Comparison of ENCODE assay signal across 1 cellular context in genomic region chr2:201775326-201775725, GRCh38.
TF ChIP-seq lines count a peak whose summit lies in the region.

No MANE protein-coding gene starts in this region.

TF ChIP-seq in HepG2, 621 proteins besides CTCF, POLR2A, EP300 and RAD21 (continued from another document and continues in another):
- TF ChIP-seq HNF1A (IDR thresholded peaks at IDR 0.05; ENCODE audit: low read depth) (peak; percentile 44; the same call in 1 of the 2 replicates), HNF1A (CRISPR knock-in tag; IDR thresholded peaks at IDR 0.05; ENCODE audit: borderline replicate concordance) (no peak), AFF4 (CRISPR knock-in tag; IDR thresholded peaks at IDR 0.05) (no peak), POGK (CRISPR knock-in tag; conservative IDR thresholded peaks at IDR 0.05) (no peak), RXRB (CRISPR knock-in tag; IDR thresholded peaks at IDR 0.05; ENCODE audit: borderline replicate concordance) (no peak), ZNF18 (CRISPR knock-in tag; IDR thresholded peaks at IDR 0.05; ENCODE audit: insufficient replicate concordance) (no peak), RFX5 (IDR thresholded peaks at IDR 0.05; ENCODE audit: low read depth, low read length) (no peak), HNRNPL (IDR thresholded peaks at IDR 0.05; ENCODE audit: low read depth, low read length) (no peak), SOX6 (IDR thresholded peaks at IDR 0.05) (no peak), SOX6 (CRISPR knock-in tag; IDR thresholded peaks at IDR 0.05) (peak; percentile 35; the same call in 1 of the 2 replicates), PAX8 (CRISPR knock-in tag; IDR thresholded peaks at IDR 0.05; ENCODE audit: borderline replicate concordance) (no peak), ZNF510 (CRISPR knock-in tag; IDR thresholded peaks at IDR 0.05; ENCODE audit: low read depth) (no peak), NR2F6 (IDR thresholded peaks at IDR 0.05) (no peak), NR2F6 (CRISPR knock-in tag; IDR thresholded peaks at IDR 0.05) (no peak), ZNF7 (CRISPR knock-in tag; IDR thresholded peaks at IDR 0.05) (no peak), ZNF280D (CRISPR knock-in tag; IDR thresholded peaks at IDR 0.05) (no peak), SALL1 (CRISPR knock-in tag; IDR thresholded peaks at IDR 0.05) (0 out of 2 replicates have a peak, but pooled peaks have one; percentile 34), SAP130 (CRISPR knock-in tag; IDR thresholded peaks at IDR 0.05; ENCODE audit: low read depth) (0 out of 2 replicates have a peak, but pooled peaks have one; percentile 37), TFE3 (CRISPR knock-in tag; IDR thresholded peaks at IDR 0.05) (0 out of 2 replicates have a peak, but pooled peaks have one; percentile 19), ZNF275 (CRISPR knock-in tag; IDR thresholded peaks at IDR 0.05; ENCODE audit: borderline replicate concordance) (no peak), ZNF782 (CRISPR knock-in tag; IDR thresholded peaks at IDR 0.05; ENCODE audit: borderline replicate concordance) (no peak), PAXIP1 (CRISPR knock-in tag; conservative IDR thresholded peaks at IDR 0.05) (peak; percentile 60), RBM22 (optimal IDR thresholded peaks at IDR 0.05; ENCODE audit: low read length) (no peak), PRDM4 (CRISPR knock-in tag; IDR thresholded peaks at IDR 0.05; ENCODE audit: borderline replicate concordance) (no peak), NFIB (CRISPR knock-in tag; IDR thresholded peaks at IDR 0.05; ENCODE audit: borderline replicate concordance) (no peak)
